Comparison of ENCODE assay signal across 22 cellular contexts in the genomic region with DNA sequence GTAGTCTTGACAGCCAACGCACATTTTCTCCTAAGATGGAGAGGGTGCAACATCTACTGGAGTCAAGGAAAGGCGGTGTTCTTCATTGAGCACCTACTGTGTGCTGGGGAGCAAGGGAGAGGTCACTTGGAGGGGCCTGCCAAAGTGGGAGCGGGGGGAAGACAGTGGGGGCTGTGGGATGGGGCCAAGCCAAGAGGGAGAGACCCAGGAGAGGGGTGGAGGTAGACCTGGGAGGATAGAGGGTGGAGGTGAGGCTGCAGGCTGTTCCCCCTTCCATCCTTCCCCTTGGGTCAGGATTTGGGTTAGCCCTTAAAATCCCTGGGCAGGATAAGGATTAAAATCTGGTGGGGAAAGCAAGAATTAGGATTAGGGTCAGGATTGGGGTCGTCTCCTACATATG. TPM values are rescaled to one million over a fixed set of nuclear protein-coding genes. Genes with fewer than 3 reads are reported as not detected.
"Had no signal": no experiment of that assay in that cellular context is flagged by ENCODE, and none has a peak within 500 bp of the region (broad histone marks: within the 10 kb centered on the region; RNA-seq: fewer than 3 reads in every experiment).

No MANE protein-coding gene starts in this region.

- H3K36me3 ChIP-seq: esophagus muscularis mucosa, gastrocnemius medialis had no signal

- H3K27ac Mint-ChIP-seq: activated naive CD4-positive, alpha-beta T cell treated with anti-CD3 and anti-CD28 coated beads, Interleukin-2, amount 50 U/mL, for 72 hours; activated T-helper 2 cell treated with anti-CD3 and anti-CD28 coated beads, Interferon-gamma antibody, Interleukin-2, Interleukin-4, amounts not matched to agents 10 μg/mL and 5 μg/mL and 100 μg/mL, durations not matched to agents 14 hours and 24 hours and 36 hours; brain; memory B cell; nephron had no signal

- H3K36me3 Mint-ChIP-seq: activated naive CD4-positive, alpha-beta T cell treated with anti-CD3 and anti-CD28 coated beads, Interleukin-2, amount 50 U/mL, for 72 hours; brain; memory B cell had no signal

- ATAC-seq: activated naive CD4-positive, alpha-beta T cell treated with anti-CD3 and anti-CD28 coated beads, Interleukin-2, amount 50 U/mL, for 72 hours; activated T-cell treated with anti-CD3 and anti-CD28 coated beads, Interleukin-2, amount 50 U/mL, for 4 hours; gastrocnemius medialis; left cardiac atrium had no signal

- DNase-seq: activated CD4-positive, alpha-beta T cell treated with anti-CD3 and anti-CD28 coated beads for 1 hour; activated CD4-positive, alpha-beta T cell treated with anti-CD3 and anti-CD28 coated beads, Interleukin-2, amount 50 U/mL, for 4 hours; activated CD8-positive, alpha-beta memory T cell treated with anti-CD3 and anti-CD28 coated beads for 24 hours; activated CD8-positive, alpha-beta memory T cell treated with anti-CD3 and anti-CD28 coated beads, Interleukin-2, amount 50 U/mL, for 4 hours; activated T-cell treated with anti-CD3 and anti-CD28 coated beads, Interleukin-2, amount 50 U/mL, for 4 hours; caudate nucleus; effector memory CD4-positive, alpha-beta T cell; gastrocnemius medialis; hypothalamus; left cardiac atrium; occipital lobe; retina; stimulated activated CD4-positive, alpha-beta T cell treated with anti-CD3 and anti-CD28 coated beads, Interleukin-4, amount 100 ng/mL, for 1 hour; stimulated activated naive CD4-positive, alpha-beta T cell; T-helper 1 cell had no signal

- H3K9me3 ChIP-seq: esophagus muscularis mucosa, gastrocnemius medialis had no signal

- H3K4me3 Mint-ChIP-seq: activated T-cell treated with anti-CD3 and anti-CD28 coated beads, Interleukin-2, amount 50 U/mL, for 4 hours; memory B cell had no signal

- H3K4me3 ChIP-seq: esophagus muscularis mucosa, gastrocnemius medialis had no signal

- H3K27ac ChIP-seq: esophagus muscularis mucosa, gastrocnemius medialis had no signal

- H3K9me3 Mint-ChIP-seq: activated naive CD4-positive, alpha-beta T cell treated with anti-CD3 and anti-CD28 coated beads, Interleukin-2, amount 50 U/mL, for 72 hours; activated T-cell treated with anti-CD3 and anti-CD28 coated beads, Interleukin-2, amount 50 U/mL, for 4 hours; activated T-helper 2 cell treated with anti-CD3 and anti-CD28 coated beads, Interferon-gamma antibody, Interleukin-2, Interleukin-4, amounts not matched to agents 10 μg/mL and 5 μg/mL and 100 μg/mL, durations not matched to agents 14 hours and 24 hours and 36 hours; brain; memory B cell; nephron had no signal

RNA-seq across cellular contexts. Expression of a gene that starts 1.7 kb away (rescaled TPM):
- total RNA-seq: activated T-helper 2 cell treated with anti-CD3 and anti-CD28 coated beads, Interferon-gamma antibody, Interleukin-2, Interleukin-4, amounts not matched to agents 10 μg/mL and 5 μg/mL and 100 μg/mL, durations not matched to agents 14 hours and 24 hours and 36 hours; myocyte had no signal
